ENCODE assay signal across 8 cellular contexts in genomic region chr12:124745891-124746570, GRCh38.
DNase-seq lines count a peak whose midpoint lies in the region; ATAC-seq and TF ChIP-seq lines count a peak whose summit lies in the region.

No MANE protein-coding gene starts in this region.

- H3K9me3 ChIP-seq in BE2C (no peaks in the 10 kb centered on the region), heart right ventricle (no peaks in the 10 kb centered on the region), parathyroid adenoma (ENCODE audit: control insufficient read depth, low read length) (no peaks in the 10 kb centered on the region)

- H3K9ac ChIP-seq in parathyroid adenoma = no peak overlapping the region

- H3K79me2 ChIP-seq in parathyroid adenoma = no peaks in the 10 kb centered on the region

- TF ChIP-seq CTCF in BE2C (IDR thresholded peaks at IDR 0.05; ENCODE audit: low read depth, low read length) = no peak
- TF ChIP-seq CTCF in heart right ventricle (IDR thresholded peaks at IDR 0.05) = no peak
- no peak for TF ChIP-seq CTCF in parathyroid adenoma (IDR thresholded peaks at IDR 0.05)

- peak overlapping the region; percentile 28 for H2AFZ ChIP-seq in parathyroid adenoma

- ATAC-seq in heart right ventricle = peak; percentile 95 to 97 (median 96)
- no peak for ATAC-seq in HG03378 (IDR thresholded peaks at IDR 0.05; ENCODE audit: unreplicated experiment)
- no peak for ATAC-seq in GM18861 (IDR thresholded peaks at IDR 0.05; ENCODE audit: unreplicated experiment)

- intact Hi-C loops in heart right ventricle (cut with DNase I) = loop anchor here in 4 of 10 donors (5.0 kb wide), 5 partner anchors 44 to 179 kb away; partner anchors contain the start of gene NCOR2 (in 1 of the 4)

- peak overlapping the region; percentile 59 to 91 (median 88) for H3K27ac ChIP-seq in heart right ventricle
- H3K27ac ChIP-seq in parathyroid adenoma = peak overlapping the region; percentile 39

- DNase-seq in BE2C (peak; percentile 94), HCEC 1CT (peak; percentile 80), NCI-H524 treated with DMSO at 0.1 percent for 48 hours (lab: John Stamatoyannopoulos, UW) (peak; percentile 70), amygdala (lab: John Stamatoyannopoulos, UW) (peak in 55 of 56 donors; percentile 65 to 98 (median 93)), heart right ventricle (peak; percentile 92 to 95)

- peak overlapping the region; percentile 28 for H3K4me2 ChIP-seq in parathyroid adenoma (ENCODE audit: low read length)

- H3K27me3 ChIP-seq in BE2C (no peaks in the 10 kb centered on the region), heart right ventricle (no peaks in the 10 kb centered on the region), parathyroid adenoma (ENCODE audit: control insufficient read depth, insufficient read depth, low read length) (no peaks in the 10 kb centered on the region)

- peaks cover 9% of the 10 kb centered on the region for H3K4me1 ChIP-seq in BE2C
- peaks cover 6 to 42% (median 22%) of the 10 kb centered on the region in 9 donors for H3K4me1 ChIP-seq in heart right ventricle
- peaks cover 2% of the 10 kb centered on the region for H3K4me1 ChIP-seq in parathyroid adenoma

- 6 to 8% methylated on average over 25 of the region's 25 CpGs for WGBS in heart right ventricle, 2 donors

- H3K36me3 ChIP-seq in BE2C (no peaks in the 10 kb centered on the region), heart right ventricle (no peaks in the 10 kb centered on the region), parathyroid adenoma (ENCODE audit: control insufficient read depth, insufficient read depth, low read length) (no peaks in the 10 kb centered on the region)

- H3K4me3 ChIP-seq in BE2C (ENCODE audit: low read depth, low read length) (peak overlapping the region; percentile 28; the same call in 1 of the 2 replicates), heart right ventricle (peak overlapping the region in 5 of 10 donors; percentile 4 to 24 (median 7)), parathyroid adenoma (ENCODE audit: low read depth, low read length) (no peak overlapping the region)

Comparison
In these comparisons a context has a peak if more than half of its experiments do, and no peak if none do; other contexts are left out.
1. ATAC-seq: peak in heart right ventricle (8 of 8); none in HG03378 (single experiment) and GM18861 (single experiment).
2. Peak in every context shown above with its lines, with median percentiles within 50 percentile points of each other: DNase-seq.